In genomic region chr9:128339761-128340690, GRCh38 we compare ENCODE assay signal across 1 cellular context.
TF ChIP-seq lines count a peak whose summit lies in the region.

Gene SLC27A4, plus strand, starts transcription at chr9:128340527. Its CDS starts 2,606 bp downstream, at chr9:128343133.

TF ChIP-seq in HepG2, 621 proteins besides CTCF, POLR2A, EP300 and RAD21 (continued from another document and continues in another):
- peak; percentile 52; the same call in 1 of the 2 replicates for TF ChIP-seq ZFP91 (CRISPR knock-in tag; IDR thresholded peaks at IDR 0.05; ENCODE audit: borderline replicate concordance)
- no peak for TF ChIP-seq ZIK1 (CRISPR knock-in tag; IDR thresholded peaks at IDR 0.05; ENCODE audit: borderline replicate concordance, low read depth)
- TF ChIP-seq ZNF75D (CRISPR knock-in tag; IDR thresholded peaks at IDR 0.05; ENCODE audit: borderline replicate concordance), result no peak
- TF ChIP-seq MTA3 (CRISPR knock-in tag; IDR thresholded peaks at IDR 0.05), result no peak
- TF ChIP-seq HOXD1 (CRISPR knock-in tag; IDR thresholded peaks at IDR 0.05), result no peak
- no peak; the same call in 1 of the 2 replicates for TF ChIP-seq ZNF607 (CRISPR knock-in tag; IDR thresholded peaks at IDR 0.05; ENCODE audit: borderline replicate concordance)
- TF ChIP-seq ZNF343 (CRISPR knock-in tag; IDR thresholded peaks at IDR 0.05), result no peak
- no peak for TF ChIP-seq RNF219 (CRISPR knock-in tag; IDR thresholded peaks at IDR 0.05)
- no peak for TF ChIP-seq PATZ1 (CRISPR knock-in tag; IDR thresholded peaks at IDR 0.05)
- no peak for TF ChIP-seq TOPORS (CRISPR knock-in tag; IDR thresholded peaks at IDR 0.05)
- TF ChIP-seq ARID4A (CRISPR knock-in tag; IDR thresholded peaks at IDR 0.05; ENCODE audit: borderline replicate concordance), result peak; percentile 66; the same call in 1 of the 2 replicates
- TF ChIP-seq ZNF224 (CRISPR knock-in tag; IDR thresholded peaks at IDR 0.05), result no peak
- no peak for TF ChIP-seq ZNF720 (CRISPR knock-in tag; IDR thresholded peaks at IDR 0.05)
- peak; percentile 86 for TF ChIP-seq ADNP (CRISPR knock-in tag; IDR thresholded peaks at IDR 0.05)
- peak; percentile 75; the same call in 1 of the 2 replicates for TF ChIP-seq ZNF605 (CRISPR knock-in tag; IDR thresholded peaks at IDR 0.05)
- TF ChIP-seq TAF1 (CRISPR knock-in tag; IDR thresholded peaks at IDR 0.05), result peak; percentile 18
- peak; percentile 20; the same call in 1 of the 2 replicates for TF ChIP-seq ZNF639 (CRISPR knock-in tag; conservative IDR thresholded peaks at IDR 0.05)
- TF ChIP-seq MYPOP (CRISPR knock-in tag; IDR thresholded peaks at IDR 0.05), result peak; percentile 93
- peak; percentile 88 for TF ChIP-seq ZNF143 (CRISPR knock-in tag; IDR thresholded peaks at IDR 0.05)
- TF ChIP-seq HNRNPK (IDR thresholded peaks at IDR 0.05; ENCODE audit: low read depth, low read length, poor library complexity, severe bottlenecking), result no peak
- 0 out of 2 replicates have a peak, but pooled peaks have one; percentile 42 for TF ChIP-seq GFI1 (CRISPR knock-in tag; IDR thresholded peaks at IDR 0.05; ENCODE audit: borderline replicate concordance)
- peak; percentile 70; the same call in 1 of the 2 replicates for TF ChIP-seq RCOR2 (CRISPR knock-in tag; IDR thresholded peaks at IDR 0.05)
- no peak for TF ChIP-seq ZNF17 (CRISPR knock-in tag; IDR thresholded peaks at IDR 0.05)
- TF ChIP-seq IKZF4 (CRISPR knock-in tag; IDR thresholded peaks at IDR 0.05; ENCODE audit: borderline replicate concordance, low read depth, not compliant biosample characterization), result no peak
- no peak for TF ChIP-seq ZSCAN22 (CRISPR knock-in tag; IDR thresholded peaks at IDR 0.05)
- no peak for TF ChIP-seq MLX (CRISPR knock-in tag; IDR thresholded peaks at IDR 0.05)
- TF ChIP-seq ZNF280B (CRISPR knock-in tag; IDR thresholded peaks at IDR 0.05; ENCODE audit: borderline replicate concordance), result no peak
- TF ChIP-seq ARHGAP35 (CRISPR knock-in tag; IDR thresholded peaks at IDR 0.05; ENCODE audit: borderline replicate concordance), result no peak
- peak; percentile 22; the same call in 1 of the 2 replicates for TF ChIP-seq BORCS8-MEF2B (CRISPR knock-in tag; IDR thresholded peaks at IDR 0.05)
- peak; percentile 53 for TF ChIP-seq ARNT2 (CRISPR knock-in tag; IDR thresholded peaks at IDR 0.05; ENCODE audit: low read depth)
- TF ChIP-seq TFAP4 (IDR thresholded peaks at IDR 0.05; ENCODE audit: borderline replicate concordance, low read depth), result peak; percentile 3; the same call in 1 of the 2 replicates
- TF ChIP-seq PLSCR1 (CRISPR knock-in tag; IDR thresholded peaks at IDR 0.05; ENCODE audit: borderline replicate concordance), result no peak
- peak; percentile 77; the same call in 1 of the 2 replicates for TF ChIP-seq ZNF788 (CRISPR knock-in tag; IDR thresholded peaks at IDR 0.05; ENCODE audit: borderline replicate concordance)
- peak; percentile 98 for TF ChIP-seq SSRP1 (CRISPR knock-in tag; IDR thresholded peaks at IDR 0.05)
- no peak for TF ChIP-seq KAT2B (IDR thresholded peaks at IDR 0.05; ENCODE audit: borderline replicate concordance, low read depth, low read length)
- no peak for TF ChIP-seq NR1H2 (CRISPR knock-in tag; IDR thresholded peaks at IDR 0.05; ENCODE audit: borderline replicate concordance, low read depth)
- no peak for TF ChIP-seq CBX5 (CRISPR knock-in tag; IDR thresholded peaks at IDR 0.05; ENCODE audit: borderline replicate concordance)
- TF ChIP-seq KDM2A (CRISPR knock-in tag; IDR thresholded peaks at IDR 0.05; ENCODE audit: borderline replicate concordance, low read depth), result peak; percentile 48; the same call in 1 of the 2 replicates
- TF ChIP-seq ZNF614 (CRISPR knock-in tag; IDR thresholded peaks at IDR 0.05; ENCODE audit: borderline replicate concordance), result no peak
- TF ChIP-seq NFYB (CRISPR knock-in tag; IDR thresholded peaks at IDR 0.05), result no peak
- no peak for TF ChIP-seq ARID2 (CRISPR knock-in tag; IDR thresholded peaks at IDR 0.05; ENCODE audit: borderline replicate concordance)
- TF ChIP-seq FOXK1 (CRISPR knock-in tag; IDR thresholded peaks at IDR 0.05; ENCODE audit: borderline replicate concordance, low read depth), result no peak; the same call in 1 of the 2 replicates
